ENCODE assay signal across 14 cellular contexts in genomic region chr15:75037685-75038084, GRCh38. TPM values are rescaled to one million over a fixed set of nuclear protein-coding genes. Genes with fewer than 3 reads are reported as not detected.
DNase-seq lines count a peak whose midpoint lies in the region; ATAC-seq and TF ChIP-seq lines count a peak whose summit lies in the region.
"Had no signal": no experiment of that assay in that cellular context is flagged by ENCODE, and none has a peak within 500 bp of the region (broad histone marks: within the 10 kb centered on the region; RNA-seq: fewer than 3 reads in every experiment).

No MANE protein-coding gene starts in this region.

- no peaks in the 10 kb centered on the region for H3K36me3 Mint-ChIP-seq in natural killer cell treated with Interleukin-12 subunit alpha and Interleukin-12 subunit beta and Interleukin-15 and Interleukin-18, amount 100 ng/mL, for 72 hours

- DNase-seq in Daoy (ENCODE audit: low read depth): peak; percentile 39
- peak; percentile 36 for DNase-seq in MV-4-11 (lab: John Stamatoyannopoulos, UW)
- DNase-seq in astrocyte of the spinal cord (ENCODE audit: low read depth, low spot score): peak; percentile 37
- no peak for DNase-seq in natural killer cell treated with Interleukin-12 subunit alpha and Interleukin-12 subunit beta and Interleukin-15 and Interleukin-18, amount 100 ng/mL, for 72 hours (ENCODE audit: low spot score)
- no peak for DNase-seq in AG08396 (ENCODE audit: low spot score)
- no peak for DNase-seq in effector CD4-positive, alpha-beta T cell
- DNase-seq: activated B cell treated with CpG ODN at 0.5 μM for 24 hours; activated T-cell treated with anti-CD3 and anti-CD28 coated beads, Interleukin-2, amount 50 U/mL, for 4 hours; aorta; nephron progenitor cell; stimulated activated CD4-positive, alpha-beta T cell treated with anti-CD3 and anti-CD28 coated beads, Interleukin-1b, Interleukin-23, amount 100 ng/mL, for 48 hours; transverse colon had no signal

- peak overlapping the region; percentile 60 to 63 for H3K27ac Mint-ChIP-seq in natural killer cell treated with Interleukin-12 subunit alpha and Interleukin-12 subunit beta and Interleukin-15 and Interleukin-18, amount 100 ng/mL, for 72 hours
- H3K27ac Mint-ChIP-seq: activated B cell treated with CpG ODN at 0.5 μM for 24 hours, nephron progenitor cell had no signal

- peak; percentile 77 to 82 for ATAC-seq in natural killer cell treated with Interleukin-12 subunit alpha and Interleukin-12 subunit beta and Interleukin-15 and Interleukin-18, amount 100 ng/mL, for 72 hours
- no peak for ATAC-seq in GM21360 (IDR thresholded peaks at IDR 0.05; ENCODE audit: unreplicated experiment)
- ATAC-seq: activated T-cell treated with anti-CD3 and anti-CD28 coated beads, Interleukin-2, amount 50 U/mL, for 4 hours had no signal

- peak overlapping the region; percentile 65 for H3K4me3 Mint-ChIP-seq in natural killer cell treated with Interleukin-12 subunit alpha and Interleukin-12 subunit beta and Interleukin-15 and Interleukin-18, amount 100 ng/mL, for 72 hours
- H3K4me3 Mint-ChIP-seq: activated B cell treated with CpG ODN at 0.5 μM for 24 hours; activated T-cell treated with anti-CD3 and anti-CD28 coated beads, Interleukin-2, amount 50 U/mL, for 4 hours; nephron progenitor cell had no signal

- no peak for TF ChIP-seq CTCF in astrocyte of the spinal cord (IDR thresholded peaks at IDR 0.05; ENCODE audit: low read depth, low read length)

- H3K9me3 Mint-ChIP-seq in natural killer cell treated with Interleukin-12 subunit alpha and Interleukin-12 subunit beta and Interleukin-15 and Interleukin-18, amount 100 ng/mL, for 72 hours: no peaks in the 10 kb centered on the region
- H3K9me3 Mint-ChIP-seq: activated B cell treated with CpG ODN at 0.5 μM for 24 hours; activated T-cell treated with anti-CD3 and anti-CD28 coated beads, Interleukin-2, amount 50 U/mL, for 4 hours; nephron progenitor cell had no signal

- H3K4me3 ChIP-seq in astrocyte of the spinal cord (ENCODE audit: low read depth, low read length): no peak overlapping the region
- H3K4me3 ChIP-seq: right atrium auricular region, transverse colon had no signal

- in situ Hi-C loops in astrocyte of the spinal cord (cut with HindIII; ENCODE audit: low sequenced_read_pairs): no loop called here

- H3K27me3 Mint-ChIP-seq in natural killer cell treated with Interleukin-12 subunit alpha and Interleukin-12 subunit beta and Interleukin-15 and Interleukin-18, amount 100 ng/mL, for 72 hours: no peaks in the 10 kb centered on the region
- H3K27me3 Mint-ChIP-seq: activated B cell treated with CpG ODN at 0.5 μM for 24 hours had no signal

- H3K4me1 Mint-ChIP-seq in natural killer cell treated with Interleukin-12 subunit alpha and Interleukin-12 subunit beta and Interleukin-15 and Interleukin-18, amount 100 ng/mL, for 72 hours (ENCODE audit: low read depth in 2 of 2): peaks cover 31 to 35% of the 10 kb centered on the region in 2 donors

RNA-seq across cellular contexts. Expression of gene PPCDC, which starts 14.3 kb away (rescaled TPM):
- total RNA-seq in Daoy (2014; rRNA removed; shearing (Covaris generic)): 30.6 and 32.1 TPM in 2 replicates
- 10 to 100 TPM; 27.0 to 42.0 TPM for total RNA-seq in natural killer cell treated with Interleukin-12 subunit alpha and Interleukin-12 subunit beta and Interleukin-15 and Interleukin-18, amount 100 ng/mL, for 72 hours

RNA-seq across cellular contexts. Expression of gene SCAMP5, which starts 42.3 kb away (rescaled TPM):
- total RNA-seq in Daoy (2014; rRNA removed; shearing (Covaris generic)): 1.8 and 7.4 TPM in 2 replicates
- total RNA-seq in natural killer cell treated with Interleukin-12 subunit alpha and Interleukin-12 subunit beta and Interleukin-15 and Interleukin-18, amount 100 ng/mL, for 72 hours: 1 to 10 TPM in 1 of 2 donors, under 1 TPM in 1; 0.40 to 2.7 TPM

Comparison
In these comparisons a context has a peak if more than half of its experiments do, and no peak if none do; other contexts are left out.
1. DNase-seq: peak in Daoy (single experiment), MV-4-11 (single experiment) and astrocyte of the spinal cord (single experiment); none in natural killer cell treated with Interleukin-12 subunit alpha and Interleukin-12 subunit beta and Interleukin-15 and Interleukin-18, amount 100 ng/mL, for 72 hours (single experiment), AG08396 (single experiment) and effector CD4-positive, alpha-beta T cell (single experiment).